In the genomic region with DNA sequence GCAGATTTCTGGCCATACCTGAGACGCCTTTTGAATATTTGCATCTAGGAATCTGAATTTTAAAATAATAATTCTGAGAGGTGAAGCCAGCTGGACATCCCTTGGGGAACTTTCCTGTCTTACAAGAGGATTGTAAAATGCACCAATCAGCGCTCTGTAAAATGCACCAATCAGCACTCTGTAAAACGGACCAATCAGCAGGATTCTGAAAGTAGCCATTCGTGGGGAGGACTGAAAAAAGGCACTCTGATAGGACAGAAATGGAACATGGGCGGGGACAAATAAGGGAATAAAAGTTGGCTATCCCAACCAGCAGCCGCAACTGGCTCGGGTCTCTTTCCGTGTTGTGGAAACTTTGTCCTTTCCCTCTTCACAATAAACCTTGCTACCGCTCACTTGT, we compare ENCODE assay signal across 16 cellular contexts. TPM values are rescaled to one million over a fixed set of nuclear protein-coding genes. Genes with fewer than 3 reads are reported as not detected.
DNase-seq lines count a peak whose midpoint lies in the region; ATAC-seq and TF ChIP-seq lines count a peak whose summit lies in the region.
"Had no signal": no experiment of that assay in that cellular context is flagged by ENCODE, and none has a peak within 500 bp of the region (broad histone marks: within the 10 kb centered on the region; RNA-seq: fewer than 3 reads in every experiment).

No MANE protein-coding gene starts in this region.

- H3K9me3 ChIP-seq in testis, result no peaks in the 10 kb centered on the region

- intact Hi-C loops in activated CD4-positive, alpha-beta T cell treated with anti-CD3 and anti-CD28 coated beads, Interleukin-2, amount 10 ng/mL, durations not matched to agents 24 days and 14 days (cut with micrococcal nuclease), result no loop called here
- intact Hi-C loops in natural killer cell (cut with micrococcal nuclease), result no loop called here
- intact Hi-C loops in testis (cut with DNase I; ENCODE audit: low total_unique reads), result no loop called here

- no peaks in the 10 kb centered on the region for H3K9me3 Mint-ChIP-seq in activated CD4-positive, alpha-beta T cell treated with anti-CD3 and anti-CD28 coated beads, Interleukin-2, amount 10 ng/mL, durations not matched to agents 24 days and 14 days
- no peaks in the 10 kb centered on the region for H3K9me3 Mint-ChIP-seq in natural killer cell
- H3K9me3 Mint-ChIP-seq in natural killer cell treated with Interleukin-12 subunit alpha and Interleukin-12 subunit beta and Interleukin-15 and Interleukin-18, amount 100 ng/mL, for 72 hours, result no peaks in the 10 kb centered on the region
- H3K9me3 Mint-ChIP-seq: CD8-positive, alpha-beta memory T cell had no signal

- H3K4me3 Mint-ChIP-seq in activated CD4-positive, alpha-beta T cell treated with anti-CD3 and anti-CD28 coated beads, Interleukin-2, amount 10 ng/mL, durations not matched to agents 24 days and 14 days, result no peak overlapping the region
- no peak overlapping the region for H3K4me3 Mint-ChIP-seq in natural killer cell
- no peak overlapping the region for H3K4me3 Mint-ChIP-seq in natural killer cell treated with Interleukin-12 subunit alpha and Interleukin-12 subunit beta and Interleukin-15 and Interleukin-18, amount 100 ng/mL, for 72 hours
- H3K4me3 Mint-ChIP-seq: CD8-positive, alpha-beta memory T cell had no signal

- no peak overlapping the region for H3K27ac ChIP-seq in foreskin keratinocyte
- H3K27ac ChIP-seq in testis, result no peak overlapping the region
- H3K27ac ChIP-seq: 22Rv1, BLaER1, GM23248 had no signal

- DNase-seq in activated CD4-positive, alpha-beta T cell treated with anti-CD3 and anti-CD28 coated beads for 1 hour, result peak; percentile 1
- no peak for DNase-seq in activated CD4-positive, alpha-beta T cell treated with anti-CD3 and anti-CD28 coated beads, Interleukin-2, amount 10 ng/mL, durations not matched to agents 24 days and 14 days
- peak; percentile 0 for DNase-seq in natural killer cell
- no peak for DNase-seq in natural killer cell treated with Interleukin-12 subunit alpha and Interleukin-12 subunit beta and Interleukin-15 and Interleukin-18, amount 100 ng/mL, for 72 hours (ENCODE audit: low spot score)
- DNase-seq in foreskin keratinocyte, result no peak
- peak; percentile 58 for DNase-seq in testis
- no peak for DNase-seq in MV-4-11 (lab: John Stamatoyannopoulos, UW)
- DNase-seq: AML-193; CD8-positive, alpha-beta memory T cell; DMS53; GF-D8; GM23248; H7 had no signal

- ATAC-seq in natural killer cell, result no peak
- no peak for ATAC-seq in natural killer cell treated with Interleukin-12 subunit alpha and Interleukin-12 subunit beta and Interleukin-15 and Interleukin-18, amount 100 ng/mL, for 72 hours
- ATAC-seq in foreskin keratinocyte, result peak; percentile 3
- ATAC-seq in GM18867 (IDR thresholded peaks at IDR 0.05; ENCODE audit: unreplicated experiment), result no peak

- no peak overlapping the region for H3K4me3 ChIP-seq in testis
- H3K4me3 ChIP-seq: BLaER1, GM23248 had no signal

- WGBS in testis, 2 donors, result 72 to 80% methylated on average over 9 of the region's 9 CpGs

- H3K27ac Mint-ChIP-seq in activated CD4-positive, alpha-beta T cell treated with anti-CD3 and anti-CD28 coated beads, Interleukin-2, amount 10 ng/mL, durations not matched to agents 24 days and 14 days, result no peak overlapping the region
- H3K27ac Mint-ChIP-seq in natural killer cell, result no peak overlapping the region
- H3K27ac Mint-ChIP-seq in natural killer cell treated with Interleukin-12 subunit alpha and Interleukin-12 subunit beta and Interleukin-15 and Interleukin-18, amount 100 ng/mL, for 72 hours, result no peak overlapping the region

- H3K27me3 ChIP-seq in foreskin keratinocyte (no peaks in the 10 kb centered on the region), testis (no peaks in the 10 kb centered on the region)
- H3K27me3 ChIP-seq: BLaER1 had no signal

- peaks cover 55% of the 10 kb centered on the region for H3K36me3 Mint-ChIP-seq in activated CD4-positive, alpha-beta T cell treated with anti-CD3 and anti-CD28 coated beads, Interleukin-2, amount 10 ng/mL, durations not matched to agents 24 days and 14 days (ENCODE audit: low read depth)
- no peaks in the 10 kb centered on the region for H3K36me3 Mint-ChIP-seq in natural killer cell
- H3K36me3 Mint-ChIP-seq in natural killer cell treated with Interleukin-12 subunit alpha and Interleukin-12 subunit beta and Interleukin-15 and Interleukin-18, amount 100 ng/mL, for 72 hours, result peaks cover 38% of the 10 kb centered on the region

- no peak for TF ChIP-seq POLR2A in testis (IDR thresholded peaks at IDR 0.05)

- H3K4me1 Mint-ChIP-seq in activated CD4-positive, alpha-beta T cell treated with anti-CD3 and anti-CD28 coated beads, Interleukin-2, amount 10 ng/mL, durations not matched to agents 24 days and 14 days, result peaks cover 38% of the 10 kb centered on the region
- H3K4me1 Mint-ChIP-seq in natural killer cell, result peaks cover 33 to 35% of the 10 kb centered on the region in 2 donors
- H3K4me1 Mint-ChIP-seq in natural killer cell treated with Interleukin-12 subunit alpha and Interleukin-12 subunit beta and Interleukin-15 and Interleukin-18, amount 100 ng/mL, for 72 hours (ENCODE audit: low read depth in 2 of 2), result peaks cover 48 to 58% of the 10 kb centered on the region in 2 donors

- H3K36me3 ChIP-seq in testis (ENCODE audit: low read depth, missing control alignments), result no peaks in the 10 kb centered on the region

- H3K27me3 Mint-ChIP-seq in activated CD4-positive, alpha-beta T cell treated with anti-CD3 and anti-CD28 coated beads, Interleukin-2, amount 10 ng/mL, durations not matched to agents 24 days and 14 days, result peaks cover 4% of the 10 kb centered on the region
- no peaks in the 10 kb centered on the region for H3K27me3 Mint-ChIP-seq in natural killer cell (ENCODE audit: low read depth in 2 of 2)
- H3K27me3 Mint-ChIP-seq in natural killer cell treated with Interleukin-12 subunit alpha and Interleukin-12 subunit beta and Interleukin-15 and Interleukin-18, amount 100 ng/mL, for 72 hours, result no peaks in the 10 kb centered on the region
- H3K27me3 Mint-ChIP-seq: CD8-positive, alpha-beta memory T cell had no signal

- no peak for TF ChIP-seq CTCF in natural killer cell (IDR thresholded peaks at IDR 0.05)
- no peak for TF ChIP-seq CTCF in foreskin keratinocyte (conservative IDR thresholded peaks at IDR 0.05)
- no peak for TF ChIP-seq CTCF in testis (IDR thresholded peaks at IDR 0.05)

- H3K4me1 ChIP-seq in foreskin keratinocyte (no peaks in the 10 kb centered on the region), testis (no peaks in the 10 kb centered on the region)

RNA-seq across cellular contexts. Expression of gene PPIF, which starts 9.9 kb away (rescaled TPM):
- 157 and 161 TPM in 2 replicates for total RNA-seq in activated CD4-positive, alpha-beta T cell treated with anti-CD3 and anti-CD28 coated beads, Interleukin-2, amount 10 ng/mL, durations not matched to agents 24 days and 14 days
- total RNA-seq in natural killer cell (10 to 100 TPM; 59.5 to 99.1 (median 66.3) TPM), foreskin keratinocyte (93.2 and 99.0 TPM in 2 replicates), testis (100 to 1,000 TPM in 1 of 2 donors, 10 to 100 TPM in 1; 82.1 to 106 TPM)
- total RNA-seq in natural killer cell treated with Interleukin-12 subunit alpha and Interleukin-12 subunit beta and Interleukin-15 and Interleukin-18, amount 100 ng/mL, for 72 hours, result 100 to 1,000 TPM; 266 to 391 TPM
- polyA plus RNA-seq in foreskin keratinocyte (97.0 and 106 TPM in 2 replicates), testis (ENCODE audit: insufficient read depth, low read depth, low replicate concordance) (80.1 TPM)

Comparison
In these comparisons a context has a peak if more than half of its experiments do, and no peak if none do; other contexts are left out.
1. DNase-seq: peak in activated CD4-positive, alpha-beta T cell treated with anti-CD3 and anti-CD28 coated beads for 1 hour (single experiment), natural killer cell (single experiment) and testis (single experiment); none in activated CD4-positive, alpha-beta T cell treated with anti-CD3 and anti-CD28 coated beads, Interleukin-2, amount 10 ng/mL, durations not matched to agents 24 days and 14 days (single experiment), natural killer cell treated with Interleukin-12 subunit alpha and Interleukin-12 subunit beta and Interleukin-15 and Interleukin-18, amount 100 ng/mL, for 72 hours (single experiment), foreskin keratinocyte (0 of 2) and MV-4-11 (single experiment).